9 cellular contexts compared by ENCODE assay signal in the genomic region with DNA sequence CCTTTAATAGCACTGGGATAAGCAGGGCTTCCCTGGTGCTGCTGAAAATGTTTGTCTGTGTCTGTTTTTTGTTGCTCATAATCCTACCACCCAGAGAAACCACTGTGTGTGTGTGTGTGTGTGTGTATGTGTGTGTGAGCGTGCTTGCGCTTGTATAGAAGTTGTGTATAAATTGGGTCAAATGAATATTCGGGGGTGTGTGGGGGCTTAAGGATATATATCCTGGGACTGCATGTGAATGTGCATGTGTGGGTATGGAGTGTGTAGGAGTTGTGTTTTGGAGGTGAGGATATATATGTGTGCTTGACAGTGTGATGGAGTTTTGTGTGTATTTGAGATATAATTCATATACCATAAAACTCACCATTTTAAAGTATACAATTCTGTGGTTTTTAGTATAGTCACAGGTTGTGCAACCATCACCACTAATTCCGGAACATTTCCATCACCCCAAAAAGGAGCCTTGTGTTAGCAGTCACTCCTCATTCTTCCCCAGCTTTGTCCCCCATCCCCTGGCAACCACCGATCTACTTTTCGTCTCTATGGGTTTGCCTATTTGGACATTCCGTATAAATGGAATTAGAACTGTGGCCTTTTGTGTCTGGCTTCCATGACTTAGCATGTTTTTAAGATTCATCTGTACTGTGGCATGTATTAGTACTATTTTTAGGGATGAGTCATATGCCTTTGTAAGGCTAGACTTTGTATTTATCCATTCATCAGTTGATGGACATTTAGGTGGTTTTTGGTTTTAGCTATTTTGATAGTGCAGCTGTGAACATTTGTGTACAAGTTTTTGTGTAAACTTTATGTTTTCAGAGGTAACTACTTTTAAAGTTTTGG. TPM values are rescaled to one million over a fixed set of nuclear protein-coding genes. Genes with fewer than 3 reads are reported as not detected.
DNase-seq lines count a peak whose midpoint lies in the region; ATAC-seq and TF ChIP-seq lines count a peak whose summit lies in the region.
"Had no signal": no experiment of that assay in that cellular context is flagged by ENCODE, and none has a peak within 500 bp of the region (broad histone marks: within the 10 kb centered on the region; RNA-seq: fewer than 3 reads in every experiment).

No MANE protein-coding gene starts in this region.

- WGBS in heart right ventricle, 2 donors, result 83 to 93% methylated on average over 7 of the region's 7 CpGs

- ATAC-seq in heart right ventricle (peak in 6 of 8 donors; percentile 36 to 62 (median 59)), HG03378 (IDR thresholded peaks at IDR 0.05; ENCODE audit: unreplicated experiment) (no peak), GM18870 (IDR thresholded peaks at IDR 0.05; ENCODE audit: unreplicated experiment) (no peak)

- peaks cover 0 to 6% (median 0%) of the 10 kb centered on the region in 9 donors for H3K36me3 ChIP-seq in heart right ventricle

- H3K4me3 ChIP-seq in heart right ventricle, result no peak overlapping the region

- TF ChIP-seq CTCF in heart right ventricle (IDR thresholded peaks at IDR 0.05), result no peak

- H3K27me3 ChIP-seq in heart right ventricle, result no peaks in the 10 kb centered on the region

- no peaks in the 10 kb centered on the region for H3K9me3 ChIP-seq in heart right ventricle

- H3K4me1 ChIP-seq in heart right ventricle, result peaks cover 6 to 42% (median 21%) of the 10 kb centered on the region in 9 donors

- intact Hi-C loops in heart right ventricle (cut with DNase I), result loop anchor here in 5 of 10 donors (2.0 to 10.0 kb wide), 4 partner anchors 55 to 245 kb away; no protein-coding TSS in a partner anchor

- H3K27ac ChIP-seq in heart right ventricle, result peak overlapping the region in 8 of 10 donors; percentile 43 to 71 (median 60)

- DNase-seq in H4 (ENCODE audit: low spot score) (peak; percentile 59), SW480 (ENCODE audit: low spot score) (peak; percentile 33), heart right ventricle (no peak), stromal cell of bone marrow (ENCODE audit: low read depth) (peak; percentile 51), HK-2 (ENCODE audit: unreplicated experiment) (no peak), NCI-H510A (lab: John Stamatoyannopoulos, UW) (no peak)
- DNase-seq: activated T-cell treated with anti-CD3 and anti-CD28 coated beads, Interleukin-2, amount 50 U/mL, for 72 hours had no signal

RNA-seq across cellular contexts. Expression of gene TCTN1, which starts 25.6 kb away (rescaled TPM):
- total RNA-seq in H4 (2014; rRNA removed; shearing (Covaris generic)), result 50.1 and 62.3 TPM in 2 replicates
- total RNA-seq in heart right ventricle, result 10 to 100 TPM; 14.2 to 31.9 (median 25.2) TPM
- 10 to 100 TPM; 16.2 to 49.6 TPM for polyA plus RNA-seq in heart right ventricle

RNA-seq across cellular contexts. Expression of gene HVCN1, which starts 49.4 kb away (rescaled TPM):
- 1.6 TPM in 1 of 2 replicates, not detected in the other for total RNA-seq in H4 (2014; rRNA removed; shearing (Covaris generic))
- total RNA-seq in heart right ventricle, result 10 to 100 TPM in 5 of 10 donors, 1 to 10 TPM in 5; 5.1 to 74.1 (median 9.0) TPM
- 10 to 100 TPM; 15.4 to 17.9 TPM for polyA plus RNA-seq in heart right ventricle

RNA-seq across cellular contexts. Expression of gene PPTC7, which starts 56.4 kb away (rescaled TPM):
- 3.6 and 3.7 TPM in 2 replicates for total RNA-seq in H4 (2014; rRNA removed; shearing (Covaris generic))
- total RNA-seq in heart right ventricle, result 100 to 1,000 TPM in 1 of 10 donors, 10 to 100 TPM in 9; 66.0 to 162 (median 79.4) TPM
- polyA plus RNA-seq in heart right ventricle, result 10 to 100 TPM; 18.9 to 20.4 TPM

Comparison
In these comparisons a context has a peak if more than half of its experiments do, and no peak if none do; other contexts are left out.
1. DNase-seq: peak in H4 (single experiment), SW480 (single experiment) and stromal cell of bone marrow (single experiment); none in heart right ventricle (0 of 2), HK-2 (single experiment) and NCI-H510A (single experiment).
2. ATAC-seq: peak in heart right ventricle (6 of 8); none in HG03378 (single experiment) and GM18870 (single experiment).
3. RNA of gene PPTC7, which starts 56.4 kb away (total RNA-seq): 66.0 to 162 TPM in heart right ventricle; 3.6 to 3.7 TPM in H4; every median in the first group is over 10 times any median in the second.